ENCODE assay signal across 15 cellular contexts in genomic region chr12:75712223-75712622, GRCh38.
DNase-seq lines count a peak whose midpoint lies in the region; ATAC-seq, FAIRE-seq and TF ChIP-seq lines count a peak whose summit lies in the region.
"Had no signal": no experiment of that assay in that cellular context is flagged by ENCODE, and none has a peak within 500 bp of the region (broad histone marks: within the 10 kb centered on the region; RNA-seq: fewer than 3 reads in every experiment).

No MANE protein-coding gene starts in this region.

- intact Hi-C loops in HCT116 (cut with micrococcal nuclease): loop anchor here (5.0 kb wide), 1 partner anchor 740 kb away; no protein-coding TSS in a partner anchor
- intact Hi-C loops in kidney (cut with DNase I): no loop called here

- peak overlapping the region; percentile 52 for H3K4me2 ChIP-seq in HCT116 (ENCODE audit: low read length)

- H3K9me3 ChIP-seq in HCT116 (ENCODE audit: control insufficient read depth in 1 of 2, insufficient read depth in 1 of 2, low read depth in 1 of 2, low read length in 2 of 2): no peaks in the 10 kb centered on the region
- H3K9me3 ChIP-seq in kidney (ENCODE audit: control insufficient read depth in 1 of 2, low read length in 2 of 2): no peaks in the 10 kb centered on the region
- H3K9me3 ChIP-seq in SJCRH30 (replicated peaks): no peaks in the 10 kb centered on the region
- H3K9me3 ChIP-seq: right atrium auricular region had no signal

- H3K36me3 ChIP-seq in HCT116 (ENCODE audit: control insufficient read depth in 1 of 2, insufficient read depth in 2 of 2, low read length in 2 of 2): no peaks in the 10 kb centered on the region
- H3K36me3 ChIP-seq in kidney (ENCODE audit: control insufficient read depth in 1 of 2, insufficient read depth in 2 of 2, low read length in 2 of 2): no peaks in the 10 kb centered on the region
- H3K36me3 ChIP-seq in SJCRH30: no peaks in the 10 kb centered on the region
- H3K36me3 ChIP-seq: right atrium auricular region had no signal

- no peaks in the 10 kb centered on the region for H4K20me1 ChIP-seq in HCT116 (ENCODE audit: insufficient read depth)

- BruUV-seq in HCT116 (replicated peaks; lab: Mats Ljungman, UMichigan): no TSS peak

- TF ChIP-seq POLR2A in HCT116 (IDR thresholded peaks at IDR 0.05; ENCODE audit: borderline replicate concordance, extremely low read depth, insufficient read depth, insufficient read length): no peak

- no peak for FAIRE-seq in kidney (lab: Jason Lieb, UNC)
- FAIRE-seq: HTR-8/SVneo had no signal

- DNase-seq in HCT116 (ENCODE audit: low read depth, low spot score) (peak; percentile 95), NCI-H774 (lab: John Stamatoyannopoulos, UW) (peak; percentile 20), epithelial cell of esophagus (ENCODE audit: low read depth) (peak; percentile 89), renal cortical epithelial cell (ENCODE audit: low read depth) (peak; percentile 89), kidney (no peak), SJCRH30 (no peak)
- DNase-seq in activated T-cell treated with anti-CD3 and anti-CD28 coated beads, Interleukin-2, amount 50 U/mL, for 1 hour: no peak
- DNase-seq: activated CD4-positive, alpha-beta T cell treated with anti-CD3 and anti-CD28 coated beads for 4 hours; C1 segment of cervical spinal cord; effector CD8-positive, alpha-beta T cell; GM23248; stimulated activated CD4-positive, alpha-beta T cell treated with anti-CD3 and anti-CD28 coated beads, Interleukin-1b, Interleukin-23, amount 100 ng/mL, for 48 hours; T-helper 9 cell had no signal

- H3K27ac ChIP-seq in HCT116 (ENCODE audit: low read depth, low read length) (peak overlapping the region; percentile 100), kidney (ENCODE audit: low read depth in 2 of 2, low read length in 2 of 2) (no peak overlapping the region), SJCRH30 (no peak overlapping the region)
- H3K27ac ChIP-seq: GM23248, right atrium auricular region had no signal

- H3K4me3 ChIP-seq in HCT116 (replicated peaks in 1 of 2; ENCODE audit: low read depth in 1 of 2, low read length in 2 of 2): no peak overlapping the region; a peak in 1 of 4 replicates
- H3K4me3 ChIP-seq in epithelial cell of esophagus (ENCODE audit: low read length): no peak overlapping the region
- no peak overlapping the region for H3K4me3 ChIP-seq in kidney (ENCODE audit: low read length in 2 of 2)
- no peak overlapping the region for H3K4me3 ChIP-seq in SJCRH30
- H3K4me3 ChIP-seq: GM23248, right atrium auricular region had no signal

- H3K27me3 ChIP-seq in HCT116 (ENCODE audit: insufficient read depth, low read length) (no peaks in the 10 kb centered on the region), SJCRH30 (no peaks in the 10 kb centered on the region)
- H3K27me3 ChIP-seq: right atrium auricular region had no signal

- CTCF ChIA-PET in HCT116 (lab: Charles Lee): interaction anchor here (1.5 kb wide), 1 partner anchor 13 kb away, joined by 5 read pairs; no protein-coding TSS in a partner anchor

- H3K4me1 ChIP-seq in HCT116 (ENCODE audit: control insufficient read depth in 1 of 2, insufficient read depth in 2 of 2, low read length in 2 of 2) (peaks cover 89 to 99% of the 10 kb centered on the region in 2 experiments), kidney (ENCODE audit: control insufficient read depth in 1 of 2, insufficient read depth in 1 of 2, low read depth in 1 of 2, low read length in 2 of 2) (no peaks in the 10 kb centered on the region), SJCRH30 (peaks cover 30% of the 10 kb centered on the region)

- TF ChIP-seq CTCF in HCT116 (IDR thresholded peaks at IDR 0.05 in 2 of 3, conservative IDR thresholded peaks at IDR 0.05 in 1 of 3; ENCODE audit: borderline replicate concordance in 1 of 3, insufficient read depth in 1 of 3, low read depth in 2 of 3, low read length in 2 of 3): no peak
- no peak for TF ChIP-seq CTCF in epithelial cell of esophagus (IDR thresholded peaks at IDR 0.05; ENCODE audit: insufficient read depth, low read depth, low read length, missing control alignments)
- TF ChIP-seq CTCF in kidney (IDR thresholded peaks at IDR 0.05; ENCODE audit: borderline replicate concordance, extremely low read depth, insufficient read depth): no peak

- POLR2A ChIA-PET in HCT116 (lab: Charles Lee): interaction anchor here (1.0 to 11.0 kb wide), 14 partner anchors 8 to 622 kb away, joined by 3 to 89 read pairs (median 6); no protein-coding TSS in a partner anchor

- H2AFZ ChIP-seq in HCT116 (ENCODE audit: low read depth, low read length, poor library complexity, severe bottlenecking): no peak overlapping the region
- H2AFZ ChIP-seq: GM23248 had no signal

- ATAC-seq in HCT116: peak; percentile 17

- peaks cover 11% of the 10 kb centered on the region; the same call in 1 of the 2 replicates for H3K79me2 ChIP-seq in HCT116 (ENCODE audit: insufficient read depth, low read length)

- no peaks in the 10 kb centered on the region for H3K9me2 ChIP-seq in HCT116 (ENCODE audit: insufficient read depth)

- TF ChIP-seq RAD21 in HCT116 (IDR thresholded peaks at IDR 0.05; ENCODE audit: low read depth): peak; percentile 44

- RAD21 ChIA-PET in HCT116 (lab: Charles Lee; ENCODE audit: low non-redundant PET in 1 of 2, low total read pairs in 2 of 2, uncharacterized antibody in 2 of 2, unreplicated experiment in 2 of 2): interaction anchor here in 1 of 2 experiments (1.1 kb wide), 1 partner anchor 12 kb away, joined by 4 read pairs; no protein-coding TSS in a partner anchor

- H3K9ac ChIP-seq in HCT116 (ENCODE audit: low read length): peak overlapping the region; percentile 47
- no peak overlapping the region for H3K9ac ChIP-seq in kidney (ENCODE audit: low read length in 2 of 2)
- H3K9ac ChIP-seq: GM23248 had no signal

TF ChIP-seq in HCT116, 20 proteins besides CTCF, POLR2A, EP300 and RAD21 (continues in another document):
- TF ChIP-seq JUND (IDR thresholded peaks at IDR 0.05) (peak; percentile 94), ZNF274 (IDR thresholded peaks at IDR 0.05; ENCODE audit: low read depth, low read length) (no peak), EGR1 (IDR thresholded peaks at IDR 0.05; ENCODE audit: low read depth) (no peak), SIN3A (IDR thresholded peaks at IDR 0.05; ENCODE audit: low read depth) (peak; percentile 49; the same call in 1 of the 2 replicates), POLR2AphosphoS5 (IDR thresholded peaks at IDR 0.05; ENCODE audit: low read depth, low read length) (peak; percentile 71; the same call in 1 of the 2 replicates), SP1 (IDR thresholded peaks at IDR 0.05; ENCODE audit: low read depth) (peak; percentile 98), REST (IDR thresholded peaks at IDR 0.05; ENCODE audit: low read depth) (no peak), TCF7L2 (IDR thresholded peaks at IDR 0.05; ENCODE audit: borderline replicate concordance, extremely low read depth, insufficient read depth, insufficient read length) (peak; percentile 95), ELF1 (IDR thresholded peaks at IDR 0.05; ENCODE audit: borderline replicate concordance, low read depth) (peak; percentile 16; the same call in 1 of the 2 replicates), FOSL1 (IDR thresholded peaks at IDR 0.05; ENCODE audit: low read depth) (peak; percentile 74), MAX (IDR thresholded peaks at IDR 0.05) (no peak; the same call in 1 of the 2 replicates), EZH2 (IDR thresholded peaks at IDR 0.05) (no peak), YY1 (IDR thresholded peaks at IDR 0.05; ENCODE audit: extremely low read depth, insufficient replicate concordance, low read depth, low read length) (peak; percentile 10), ZFX (IDR thresholded peaks at IDR 0.05) (no peak), SRF (IDR thresholded peaks at IDR 0.05; ENCODE audit: low read depth) (peak; percentile 70)

Comparison
In these comparisons a context has a peak if more than half of its experiments do, and no peak if none do; other contexts are left out.
1. DNase-seq: peak in HCT116 (single experiment), NCI-H774 (single experiment), epithelial cell of esophagus (single experiment) and renal cortical epithelial cell (single experiment); none in kidney (single experiment), SJCRH30 (0 of 2) and activated T-cell treated with anti-CD3 and anti-CD28 coated beads, Interleukin-2, amount 50 U/mL, for 1 hour (single experiment).